ENCODE assay signal across 8 cellular contexts in the genomic region with DNA sequence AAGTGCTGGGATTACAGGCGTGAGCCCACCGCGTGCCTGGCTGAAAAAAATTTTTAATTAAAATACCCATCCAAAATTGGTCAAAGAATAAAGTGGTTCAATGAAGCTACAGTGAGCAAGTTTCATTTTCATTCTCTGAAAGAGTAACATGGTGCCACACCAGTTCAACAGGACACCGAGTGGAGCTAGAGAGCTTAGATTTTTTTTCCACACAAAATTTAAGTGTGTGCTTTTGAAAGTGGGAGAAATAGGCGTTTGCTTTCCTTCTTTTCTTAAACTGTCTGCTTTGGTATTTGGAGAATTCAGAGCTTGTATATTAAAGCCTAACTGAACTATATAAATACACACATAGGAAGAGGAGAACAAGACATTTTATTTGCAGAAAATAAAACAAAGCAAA. TPM values are rescaled to one million over a fixed set of nuclear protein-coding genes. Genes with fewer than 3 reads are reported as not detected.
DNase-seq lines count a peak whose midpoint lies in the region; ATAC-seq and TF ChIP-seq lines count a peak whose summit lies in the region.

No MANE protein-coding gene starts in this region.

- no peaks in the 10 kb centered on the region for H3K27me3 ChIP-seq in Peyer's patch

- H3K27ac ChIP-seq in Peyer's patch: peak overlapping the region in 2 of 4 donors; percentile 20 to 59

- no peak for ATAC-seq in HG03025 (IDR thresholded peaks at IDR 0.05; ENCODE audit: low FRiP score, unreplicated experiment)

- TF ChIP-seq CTCF in Peyer's patch (IDR thresholded peaks at IDR 0.05): peak in 4 of 6 experiments; percentile 15 to 45 (median 28)
- peak; percentile 59 for TF ChIP-seq CTCF in fibroblast of pulmonary artery (IDR thresholded peaks at IDR 0.05; ENCODE audit: low read length, missing control alignments)

- peak overlapping the region in 1 of 4 donors; percentile 20 for H3K4me3 ChIP-seq in Peyer's patch
- no peak overlapping the region for H3K4me3 ChIP-seq in fibroblast of pulmonary artery (replicated peaks; ENCODE audit: low read depth, low read length)

- TF ChIP-seq POLR2A in Peyer's patch (IDR thresholded peaks at IDR 0.05): no peak

- no peaks in the 10 kb centered on the region for H3K36me3 ChIP-seq in Peyer's patch

- in situ Hi-C loops in G401 (cut with HindIII; ENCODE audit: low sequenced_read_pairs): no loop called here

- H3K4me1 ChIP-seq in Peyer's patch: no peaks in the 10 kb centered on the region

- DNase-seq in G401 (ENCODE audit: low spot score) (peak; percentile 13), Peyer's patch (no peak), fibroblast of pulmonary artery (ENCODE audit: low read depth) (peak; percentile 75), putamen (ENCODE audit: low spot score) (peak; percentile 69), MV-4-11 (lab: John Stamatoyannopoulos, UW) (no peak)
- DNase-seq in stimulated activated CD4-positive, alpha-beta T cell treated with anti-CD3 and anti-CD28 coated beads, Interleukin-4, amount 100 ng/mL, for 24 hours: no peak
- DNase-seq in stimulated activated CD4-positive, alpha-beta T cell treated with anti-CD3 and anti-CD28 coated beads, Interleukin-4, amount 100 ng/mL, for 4 hours: no peak

- H3K9me3 ChIP-seq in Peyer's patch: no peaks in the 10 kb centered on the region

RNA-seq across cellular contexts. Expression of gene BPGM, which starts 43.4 kb away (rescaled TPM):
- total RNA-seq in G401 (2014; rRNA removed; shearing (Covaris generic)): 4.9 and 10.8 TPM in 2 replicates
- 1 to 10 TPM; 5.3 to 9.2 (median 6.6) TPM for total RNA-seq in Peyer's patch

Comparison
In these comparisons a context has a peak if more than half of its experiments do, and no peak if none do; other contexts are left out.
1. DNase-seq: peak in G401 (single experiment), fibroblast of pulmonary artery (single experiment) and putamen (single experiment); none in Peyer's patch (0 of 3), MV-4-11 (single experiment), stimulated activated CD4-positive, alpha-beta T cell treated with anti-CD3 and anti-CD28 coated beads, Interleukin-4, amount 100 ng/mL, for 24 hours (single experiment) and stimulated activated CD4-positive, alpha-beta T cell treated with anti-CD3 and anti-CD28 coated beads, Interleukin-4, amount 100 ng/mL, for 4 hours (0 of 2).